ENCODE assay signal across 8 cellular contexts in the genomic region with DNA sequence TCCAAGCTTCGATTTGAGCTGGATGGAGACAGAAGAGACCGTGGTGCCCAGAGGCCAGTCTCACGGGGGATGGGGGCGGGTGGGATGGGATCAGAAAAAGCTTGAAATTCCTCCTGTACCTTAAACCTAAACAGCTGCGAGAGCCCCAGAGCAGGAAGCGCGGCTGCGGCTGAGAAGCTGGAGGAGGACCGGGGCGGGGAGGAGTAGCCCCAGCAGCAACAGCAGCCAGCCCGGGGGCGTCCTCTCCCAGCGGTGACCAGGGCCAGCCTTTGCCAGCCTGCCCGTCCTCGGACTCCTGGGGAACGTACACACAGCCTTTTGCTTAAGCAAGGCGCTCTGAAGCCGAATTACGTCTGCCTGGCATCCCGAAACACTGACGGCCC. TPM values are rescaled to one million over a fixed set of nuclear protein-coding genes. Genes with fewer than 3 reads are reported as not detected.
A peak's percentile ranks its signal among the peaks of the same experiment; 100 is the strongest.
DNase-seq lines count a peak whose midpoint lies in the region; ATAC-seq, FAIRE-seq and TF ChIP-seq lines count a peak whose summit lies in the region.

No MANE protein-coding gene starts in this region.

- H3K4me3 Mint-ChIP-seq in memory B cell: peak overlapping the region; percentile 89

- DNase-seq in ELF-1 (ENCODE audit: low read depth, low spot score) (peak; percentile 49), KBM-7 (peak; percentile 44), breast epithelium (ENCODE audit: low spot score in 2 of 2) (no peak), memory B cell (ENCODE audit: low spot score in 2 of 2) (peak in 1 of 2 donors; percentile 17), urothelium cell line (ENCODE audit: low spot score) (no peak), D721Med (ENCODE audit: insufficient read length, low spot score) (no peak), putamen (ENCODE audit: low spot score) (no peak)

- in situ Hi-C loops in KBM-7 (cut with MboI; ENCODE audit: low pct_unique_long_range_greater_than_20kb, low sequenced_read_pairs): no loop called here

- ATAC-seq in GM21515 (IDR thresholded peaks at IDR 0.05; ENCODE audit: unreplicated experiment): peak; percentile 29
- peak; percentile 17 for ATAC-seq in memory B cell (ENCODE audit: low read depth)

- peak overlapping the region; percentile 36 to 73 (median 52) for H3K4me3 ChIP-seq in breast epithelium

- H3K36me3 Mint-ChIP-seq in memory B cell: no peaks in the 10 kb centered on the region

- H3K36me3 ChIP-seq in breast epithelium: no peaks in the 10 kb centered on the region

- H3K4me1 ChIP-seq in breast epithelium: peaks cover 0 to 8% of the 10 kb centered on the region in 2 donors

- peaks cover 9% of the 10 kb centered on the region for H3K27me3 Mint-ChIP-seq in memory B cell

- H3K27ac Mint-ChIP-seq in memory B cell: no peak overlapping the region

- H3K27me3 ChIP-seq in breast epithelium: peaks cover 3 to 58% of the 10 kb centered on the region in 2 donors

- peaks cover 6% of the 10 kb centered on the region for H3K4me1 Mint-ChIP-seq in memory B cell

- H3K9me3 ChIP-seq in breast epithelium: no peaks in the 10 kb centered on the region

- H3K27ac ChIP-seq in breast epithelium: no peak overlapping the region

- intact Hi-C loops in breast epithelium (cut with DNase I; ENCODE audit: low total_unique reads): no loop called here

- TF ChIP-seq CTCF in breast epithelium (IDR thresholded peaks at IDR 0.05) (no peak), D721Med (IDR thresholded peaks at IDR 0.05; ENCODE audit: insufficient read depth, missing control alignments) (no peak)

- no peaks in the 10 kb centered on the region for H3K9me3 Mint-ChIP-seq in memory B cell

- FAIRE-seq in urothelium cell line (lab: Jason Lieb, UNC) (no peak), D721Med (lab: Jason Lieb, UNC) (no peak)

- TF ChIP-seq POLR2A in breast epithelium (IDR thresholded peaks at IDR 0.05): no peak

RNA-seq across cellular contexts. Expression of a gene that starts 17.4 kb away (rescaled TPM):
- not detected for total RNA-seq in breast epithelium

RNA-seq across cellular contexts. Expression of a gene that starts 20.8 kb away (rescaled TPM):
- total RNA-seq in breast epithelium: 10 to 100 TPM; 59.3 to 79.8 (median 63.0) TPM

Comparison
In these comparisons a context has a peak if more than half of its experiments do, and no peak if none do; other contexts are left out.
1. DNase-seq: peak in ELF-1 (single experiment) and KBM-7 (single experiment); none in breast epithelium (0 of 2), urothelium cell line (single experiment), D721Med (single experiment) and putamen (single experiment).